In genomic region chr9:128159784-128160602, GRCh38 we compare ENCODE assay signal across 1 cellular context.
TF ChIP-seq lines count a peak whose summit lies in the region.

Gene BBLN (plus strand): TSS chr9:128160265. CDS start chr9:128160408, 143 bp downstream.

TF ChIP-seq in HepG2, 621 proteins besides CTCF, POLR2A, EP300 and RAD21 (continued from another document and continues in another):
- peak; percentile 27 for TF ChIP-seq ZNF18 (CRISPR knock-in tag; IDR thresholded peaks at IDR 0.05; ENCODE audit: insufficient replicate concordance)
- TF ChIP-seq NCOA1 (CRISPR knock-in tag; IDR thresholded peaks at IDR 0.05) = no peak
- TF ChIP-seq ZNF207 (IDR thresholded peaks at IDR 0.05; ENCODE audit: borderline replicate concordance) = no peak
- no peak for TF ChIP-seq ZBTB1 (CRISPR knock-in tag; IDR thresholded peaks at IDR 0.05; ENCODE audit: borderline replicate concordance)
- TF ChIP-seq IKZF1 (IDR thresholded peaks at IDR 0.05) = no peak
- no peak for TF ChIP-seq NCOA5 (CRISPR knock-in tag; IDR thresholded peaks at IDR 0.05)
- TF ChIP-seq E2F1 (CRISPR knock-in tag; IDR thresholded peaks at IDR 0.05) = no peak
- no peak for TF ChIP-seq FOXO4 (CRISPR knock-in tag; conservative IDR thresholded peaks at IDR 0.05)
- TF ChIP-seq BATF2 (CRISPR knock-in tag; IDR thresholded peaks at IDR 0.05) = 0 out of 2 replicates have a peak, but pooled peaks have one; percentile 19
- no peak for TF ChIP-seq SIX4 (CRISPR knock-in tag; IDR thresholded peaks at IDR 0.05)
- TF ChIP-seq ZSCAN21 (CRISPR knock-in tag; IDR thresholded peaks at IDR 0.05; ENCODE audit: borderline replicate concordance) = no peak
- no peak for TF ChIP-seq ZNF670 (CRISPR knock-in tag; IDR thresholded peaks at IDR 0.05; ENCODE audit: borderline replicate concordance)
- TF ChIP-seq NFIC (IDR thresholded peaks at IDR 0.05; ENCODE audit: low read length) = no peak
- no peak for TF ChIP-seq ZNF782 (CRISPR knock-in tag; IDR thresholded peaks at IDR 0.05; ENCODE audit: borderline replicate concordance)
- TF ChIP-seq MAZ (IDR thresholded peaks at IDR 0.05; ENCODE audit: borderline replicate concordance, low read depth, low read length) = peak; percentile 14; the same call in 1 of the 2 replicates
- TF ChIP-seq MAZ (CRISPR knock-in tag; IDR thresholded peaks at IDR 0.05; ENCODE audit: low read depth) = peak; percentile 76
- TF ChIP-seq HNRNPLL (IDR thresholded peaks at IDR 0.05; ENCODE audit: low read depth, low read length, poor library complexity, severe bottlenecking) = peak; percentile 64
- no peak for TF ChIP-seq POGZ (CRISPR knock-in tag; IDR thresholded peaks at IDR 0.05)
- TF ChIP-seq POLR2G (IDR thresholded peaks at IDR 0.05; ENCODE audit: low read depth, low read length) = peak; percentile 89
- TF ChIP-seq ETV6 (CRISPR knock-in tag; conservative IDR thresholded peaks at IDR 0.05) = no peak
- TF ChIP-seq ZSCAN9 (CRISPR knock-in tag; IDR thresholded peaks at IDR 0.05; ENCODE audit: borderline replicate concordance) = no peak
- no peak for TF ChIP-seq RBAK (CRISPR knock-in tag; IDR thresholded peaks at IDR 0.05)
- TF ChIP-seq ZFX (CRISPR knock-in tag; IDR thresholded peaks at IDR 0.05; ENCODE audit: low read depth) = peak; percentile 72
- peak; percentile 21; the same call in 1 of the 2 replicates for TF ChIP-seq HNF1B (CRISPR knock-in tag; IDR thresholded peaks at IDR 0.05)
- TF ChIP-seq TFDP1 (CRISPR knock-in tag; IDR thresholded peaks at IDR 0.05; ENCODE audit: borderline replicate concordance) = peak; percentile 16; the same call in 1 of the 2 replicates
- 0 out of 2 replicates have a peak, but pooled peaks have one; percentile 37 for TF ChIP-seq ZNF790 (CRISPR knock-in tag; IDR thresholded peaks at IDR 0.05; ENCODE audit: borderline replicate concordance)
- TF ChIP-seq SRSF4 (IDR thresholded peaks at IDR 0.05; ENCODE audit: low read depth, low read length, poor library complexity, severe bottlenecking) = no peak
- no peak for TF ChIP-seq PBX3 (CRISPR knock-in tag; IDR thresholded peaks at IDR 0.05; ENCODE audit: borderline replicate concordance)
- TF ChIP-seq ZNF619 (CRISPR knock-in tag; IDR thresholded peaks at IDR 0.05) = no peak
- no peak for TF ChIP-seq SIX1 (CRISPR knock-in tag; IDR thresholded peaks at IDR 0.05; ENCODE audit: borderline replicate concordance)
- TF ChIP-seq DR1 (CRISPR knock-in tag; IDR thresholded peaks at IDR 0.05) = no peak
- TF ChIP-seq ZNF484 (CRISPR knock-in tag; IDR thresholded peaks at IDR 0.05; ENCODE audit: borderline replicate concordance, low read depth) = no peak
- peak; percentile 83 for TF ChIP-seq SP4 (CRISPR knock-in tag; IDR thresholded peaks at IDR 0.05)
- peak; percentile 89; the same call in 1 of the 2 replicates for TF ChIP-seq ZNF335 (CRISPR knock-in tag; IDR thresholded peaks at IDR 0.05)
- no peak for TF ChIP-seq NCOA2 (CRISPR knock-in tag; IDR thresholded peaks at IDR 0.05)
- peak; percentile 51; the same call in 1 of the 2 replicates for TF ChIP-seq RFXAP (CRISPR knock-in tag; IDR thresholded peaks at IDR 0.05; ENCODE audit: borderline replicate concordance)
- no peak for TF ChIP-seq KDM5A (IDR thresholded peaks at IDR 0.05; ENCODE audit: borderline replicate concordance, low read length)
- TF ChIP-seq SPEN (CRISPR knock-in tag; IDR thresholded peaks at IDR 0.05; ENCODE audit: low read depth) = peak; percentile 55; the same call in 1 of the 2 replicates
- TF ChIP-seq MAF1 (CRISPR knock-in tag; IDR thresholded peaks at IDR 0.05; ENCODE audit: borderline replicate concordance) = no peak
- no peak for TF ChIP-seq MTA1 (CRISPR knock-in tag; IDR thresholded peaks at IDR 0.05; ENCODE audit: borderline replicate concordance)
- no peak for TF ChIP-seq ZNF101 (CRISPR knock-in tag; IDR thresholded peaks at IDR 0.05; ENCODE audit: borderline replicate concordance, low read depth)
- no peak for TF ChIP-seq ZNF674 (CRISPR knock-in tag; IDR thresholded peaks at IDR 0.05; ENCODE audit: low read depth)
- TF ChIP-seq ZNF468 (CRISPR knock-in tag; IDR thresholded peaks at IDR 0.05) = no peak
- no peak for TF ChIP-seq JUNB (CRISPR knock-in tag; IDR thresholded peaks at IDR 0.05; ENCODE audit: borderline replicate concordance)
- TF ChIP-seq HNF4A (CRISPR knock-in tag; IDR thresholded peaks at IDR 0.05) = 0 out of 2 replicates have a peak, but pooled peaks have one; percentile 5
- 0 out of 2 replicates have a peak, but pooled peaks have one; percentile 10 for TF ChIP-seq ZNF331 (CRISPR knock-in tag; IDR thresholded peaks at IDR 0.05)
- TF ChIP-seq POLR2AphosphoS5 (IDR thresholded peaks at IDR 0.05; ENCODE audit: low read depth, low read length) = peak; percentile 87
- no peak for TF ChIP-seq FOXM1 (CRISPR knock-in tag; IDR thresholded peaks at IDR 0.05)
- peak; percentile 24 for TF ChIP-seq HDAC1 (CRISPR knock-in tag; IDR thresholded peaks at IDR 0.05)
- no peak for TF ChIP-seq ZNF326 (CRISPR knock-in tag; IDR thresholded peaks at IDR 0.05; ENCODE audit: borderline replicate concordance)
- TF ChIP-seq NR0B2 (CRISPR knock-in tag; IDR thresholded peaks at IDR 0.05) = no peak
- peak; percentile 28; the same call in 1 of the 2 replicates for TF ChIP-seq ZGPAT (CRISPR knock-in tag; IDR thresholded peaks at IDR 0.05)
- TF ChIP-seq GABPA (IDR thresholded peaks at IDR 0.05; ENCODE audit: low read depth, low read length) = peak; percentile 58
- peak; percentile 48 for TF ChIP-seq GABPA (CRISPR knock-in tag; IDR thresholded peaks at IDR 0.05; ENCODE audit: low read depth)
- TF ChIP-seq ZNF772 (CRISPR knock-in tag; IDR thresholded peaks at IDR 0.05) = 0 out of 2 replicates have a peak, but pooled peaks have one; percentile 1
- no peak for TF ChIP-seq PTBP1 (IDR thresholded peaks at IDR 0.05; ENCODE audit: low read depth, low read length, poor library complexity, severe bottlenecking)
- no peak for TF ChIP-seq ZFP82 (CRISPR knock-in tag; IDR thresholded peaks at IDR 0.05; ENCODE audit: borderline replicate concordance)
- TF ChIP-seq ZNF414 (CRISPR knock-in tag; IDR thresholded peaks at IDR 0.05) = 0 out of 2 replicates have a peak, but pooled peaks have one; percentile 34
- TF ChIP-seq CREBL2 (CRISPR knock-in tag; IDR thresholded peaks at IDR 0.05; ENCODE audit: borderline replicate concordance) = no peak
